10 cellular contexts compared by ENCODE assay signal in the genomic region with DNA sequence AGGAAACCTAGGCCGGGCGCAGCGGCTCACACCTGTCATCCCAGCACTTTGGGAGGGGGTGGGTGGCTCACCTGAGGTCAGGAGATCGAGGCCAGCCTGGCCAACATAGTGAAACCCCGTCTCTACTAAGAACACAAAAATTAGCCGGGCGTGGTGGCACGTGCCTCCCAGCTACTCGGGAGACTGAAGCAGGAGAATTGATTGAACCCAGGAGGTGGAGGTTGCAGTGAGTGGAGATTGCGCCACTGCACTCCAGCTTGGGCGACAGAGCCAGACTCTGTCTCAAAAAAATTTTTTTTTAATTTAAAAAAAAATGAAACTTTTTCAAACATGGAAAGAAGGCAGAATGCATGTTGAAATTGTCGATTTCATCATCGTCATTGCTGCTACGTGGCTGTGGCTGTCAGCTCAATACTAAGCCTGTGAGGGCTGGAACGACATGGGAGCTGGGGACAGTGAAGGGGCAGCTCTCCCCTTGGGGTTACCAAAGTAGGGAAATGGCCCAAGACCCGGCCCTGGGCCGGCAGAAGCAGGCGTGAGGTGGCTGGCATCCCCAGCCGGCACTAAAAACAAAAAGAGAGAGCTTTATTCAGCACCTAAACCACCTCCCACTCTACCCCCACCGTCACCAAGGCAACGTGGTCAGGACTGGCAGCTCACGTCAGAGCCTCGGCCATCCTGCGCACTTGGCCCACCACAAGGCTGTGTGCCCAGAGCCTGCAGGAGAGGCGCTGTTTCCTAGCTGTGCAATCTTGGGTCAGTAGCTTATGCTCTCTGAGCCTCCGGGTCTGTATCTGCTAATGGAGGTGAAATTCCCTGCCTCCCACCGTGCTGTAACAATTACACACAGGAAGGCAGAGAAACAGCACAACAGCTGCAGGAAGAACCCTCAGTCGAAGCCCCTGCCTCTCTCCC. TPM values are rescaled to one million over a fixed set of nuclear protein-coding genes. Genes with fewer than 3 reads are reported as not detected.
DNase-seq lines count a peak whose midpoint lies in the region; ATAC-seq and TF ChIP-seq lines count a peak whose summit lies in the region.
"Had no signal": no experiment of that assay in that cellular context is flagged by ENCODE, and none has a peak within 500 bp of the region (broad histone marks: within the 10 kb centered on the region; RNA-seq: fewer than 3 reads in every experiment).

No MANE protein-coding gene starts in this region.

- H3F3A ChIP-seq in neural progenitor cell (ENCODE audit: low read depth), result no peaks in the 10 kb centered on the region

- peak overlapping the region; percentile 34 for H3K4me2 ChIP-seq in neural progenitor cell

- DNase-seq in AG20443 (ENCODE audit: low spot score), result peak; percentile 91
- no peak for DNase-seq in Panc1 (ENCODE audit: low read depth, low spot score)
- peak; percentile 64 for DNase-seq in neural progenitor cell (ENCODE audit: low spot score)
- DNase-seq in effector CD4-positive, alpha-beta T cell, result no peak
- DNase-seq in amniotic stem cell (lab: John Stamatoyannopoulos, UW), result no peak
- no peak for DNase-seq in ascending aorta (ENCODE audit: low spot score in 2 of 2)
- DNase-seq: NCI-H748 treated with DMSO at 0.1 percent for 48 hours had no signal

- ATAC-seq in Panc1 (peak; percentile 30; the same call in 1 of the 2 replicates), GM19035 (IDR thresholded peaks at IDR 0.05; ENCODE audit: unreplicated experiment) (no peak)
- ATAC-seq: HCT116 had no signal

- H3K27me3 Mint-ChIP-seq in dendritic cell treated with granulocyte-macrophage colony-stimulating factor and Interleukin-4, amounts not matched to agents 40 ng/mL and 50 ng/mL, for 4 days, result no peaks in the 10 kb centered on the region
- peaks cover 4% of the 10 kb centered on the region for H3K27me3 Mint-ChIP-seq in neural progenitor cell (ENCODE audit: insufficient read depth, low read depth)

- H3K4me3 ChIP-seq in Panc1 (ENCODE audit: low read depth in 2 of 2, low read length in 2 of 2) (no peak overlapping the region), neural progenitor cell (no peak overlapping the region), ascending aorta (no peak overlapping the region)

- H2AFZ ChIP-seq in neural progenitor cell (replicated peaks), result no peak overlapping the region

- H3K79me2 ChIP-seq in neural progenitor cell (ENCODE audit: low read depth), result peaks cover 99% of the 10 kb centered on the region

- peak overlapping the region; percentile 26 for H3K27ac Mint-ChIP-seq in dendritic cell treated with granulocyte-macrophage colony-stimulating factor and Interleukin-4, amounts not matched to agents 40 ng/mL and 50 ng/mL, for 4 days
- peak overlapping the region; percentile 86 for H3K27ac Mint-ChIP-seq in neural progenitor cell

- TF ChIP-seq CTCF in Panc1 (IDR thresholded peaks at IDR 0.05) (no peak), neural progenitor cell (IDR thresholded peaks at IDR 0.05) (no peak), ascending aorta (IDR thresholded peaks at IDR 0.05) (no peak)

- no TSS peak for BruUV-seq in Panc1 (replicated peaks; lab: Mats Ljungman, UMichigan)

- intact Hi-C loops in Panc1 (cut with micrococcal nuclease; ENCODE audit: unreplicated experiment) (no loop called here), ascending aorta (cut with DNase I) (no loop called here)
- intact Hi-C loops in dendritic cell treated with granulocyte-macrophage colony-stimulating factor and Interleukin-4, amounts not matched to agents 40 ng/mL and 50 ng/mL, for 4 days (cut with micrococcal nuclease), result no loop called here

- H3K9ac ChIP-seq in neural progenitor cell, result no peak overlapping the region

- in situ Hi-C loops in Panc1 (cut with HindIII; ENCODE audit: low pct_unique_long_range_greater_than_20kb, low sequenced_read_pairs), result no loop called here

- H3K36me3 ChIP-seq in Panc1 (ENCODE audit: control insufficient read depth, insufficient read depth, low read length), result no peaks in the 10 kb centered on the region
- no peaks in the 10 kb centered on the region for H3K36me3 ChIP-seq in neural progenitor cell
- no peaks in the 10 kb centered on the region for H3K36me3 ChIP-seq in ascending aorta

- peaks cover 8% of the 10 kb centered on the region for H3K9me3 Mint-ChIP-seq in dendritic cell treated with granulocyte-macrophage colony-stimulating factor and Interleukin-4, amounts not matched to agents 40 ng/mL and 50 ng/mL, for 4 days
- H3K9me3 Mint-ChIP-seq in neural progenitor cell, result peaks cover 4% of the 10 kb centered on the region

- peaks cover 33% of the 10 kb centered on the region for H3K36me3 Mint-ChIP-seq in dendritic cell treated with granulocyte-macrophage colony-stimulating factor and Interleukin-4, amounts not matched to agents 40 ng/mL and 50 ng/mL, for 4 days (ENCODE audit: low read depth)
- H3K36me3 Mint-ChIP-seq in neural progenitor cell, result peaks cover 32% of the 10 kb centered on the region

- H3K27ac ChIP-seq in Panc1 (ENCODE audit: low read length) (no peak overlapping the region), neural progenitor cell (no peak overlapping the region), ascending aorta (no peak overlapping the region)

- H3K4me1 ChIP-seq in Panc1 (ENCODE audit: control insufficient read depth, insufficient read depth, low read length) (no peaks in the 10 kb centered on the region), neural progenitor cell (peaks cover 22% of the 10 kb centered on the region), ascending aorta (no peaks in the 10 kb centered on the region)

- H3K9me3 ChIP-seq in Panc1 (ENCODE audit: control insufficient read depth, insufficient read depth, low read depth, low read length), result no peaks in the 10 kb centered on the region
- H3K9me3 ChIP-seq in neural progenitor cell (ENCODE audit: low read depth), result no peaks in the 10 kb centered on the region
- no peaks in the 10 kb centered on the region for H3K9me3 ChIP-seq in ascending aorta

- H3K27me3 ChIP-seq in Panc1 (ENCODE audit: control insufficient read depth, insufficient read depth, low read length), result no peaks in the 10 kb centered on the region
- H3K27me3 ChIP-seq in neural progenitor cell, result no peaks in the 10 kb centered on the region
- H3K27me3 ChIP-seq in ascending aorta, result no peaks in the 10 kb centered on the region

- peaks cover 86% of the 10 kb centered on the region for H4K20me1 ChIP-seq in neural progenitor cell (ENCODE audit: low read depth)

- peaks cover 23% of the 10 kb centered on the region for H3K4me1 Mint-ChIP-seq in dendritic cell treated with granulocyte-macrophage colony-stimulating factor and Interleukin-4, amounts not matched to agents 40 ng/mL and 50 ng/mL, for 4 days (ENCODE audit: low read depth)
- peaks cover 49% of the 10 kb centered on the region for H3K4me1 Mint-ChIP-seq in neural progenitor cell

- H3K4me3 Mint-ChIP-seq in dendritic cell treated with granulocyte-macrophage colony-stimulating factor and Interleukin-4, amounts not matched to agents 40 ng/mL and 50 ng/mL, for 4 days, result no peak overlapping the region
- peak overlapping the region; percentile 42 for H3K4me3 Mint-ChIP-seq in neural progenitor cell

- CTCF ChIA-PET in Panc1 (lab: Charles Lee), result no interaction called here

- POLR2A ChIA-PET in Panc1 (lab: Charles Lee), result interaction anchor here (1.0 kb wide), 1 partner anchor 9 kb away, joined by 3 read pairs; no protein-coding TSS in a partner anchor

RNA-seq across cellular contexts. Expression of a gene that starts 30.8 kb away (rescaled TPM):
- total RNA-seq in Panc1 (2021; ENCODE audit: unreplicated experiment), result 12.9 TPM
- polyA plus RNA-seq in Panc1 (2012; ENCODE audit: insufficient read length), result 18.0 TPM
- total RNA-seq in neural progenitor cell (ENCODE audit: low replicate concordance), result 30.5 and 34.5 TPM in 2 replicates
- 6.8 TPM for total RNA-seq in ascending aorta

Comparison
In these comparisons a context has a peak if more than half of its experiments do, and no peak if none do; other contexts are left out.
1. DNase-seq: peak in AG20443 (single experiment) and neural progenitor cell (single experiment); none in Panc1 (single experiment), effector CD4-positive, alpha-beta T cell (single experiment), amniotic stem cell (single experiment) and ascending aorta (0 of 2).